23 cellular contexts compared by ENCODE assay signal in the genomic region with DNA sequence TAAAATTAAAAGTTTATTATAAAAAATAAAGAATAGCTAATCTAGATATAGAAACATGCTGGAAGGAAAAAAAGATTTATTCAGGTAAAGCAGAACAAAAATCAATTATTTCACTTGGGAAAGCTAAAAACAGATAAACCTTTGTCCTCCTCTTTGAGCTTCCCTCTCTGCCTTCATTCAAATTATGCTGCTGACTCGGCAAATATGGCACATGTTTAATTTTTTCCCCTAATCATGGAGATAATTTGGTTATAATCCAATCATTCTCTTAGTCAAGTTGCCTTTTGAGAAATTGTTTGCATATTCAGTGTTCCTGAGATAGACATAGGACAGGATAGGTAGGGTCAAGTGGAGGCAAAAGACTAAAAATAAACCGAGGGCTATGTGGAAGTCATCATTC.
A peak's percentile ranks its signal among the peaks of the same experiment; 100 is the strongest.
DNase-seq lines count a peak whose midpoint lies in the region; ATAC-seq, FAIRE-seq and TF ChIP-seq lines count a peak whose summit lies in the region.
"Had no signal": no experiment of that assay in that cellular context is flagged by ENCODE, and none has a peak within 500 bp of the region (broad histone marks: within the 10 kb centered on the region; RNA-seq: fewer than 3 reads in every experiment).

No MANE protein-coding gene starts in this region.

- H4K20me1 ChIP-seq in H1 (replicated peaks in 1 of 2; ENCODE audit: control insufficient read depth in 1 of 2, insufficient read depth in 2 of 2, low read length in 2 of 2): no peaks in the 10 kb centered on the region
- H4K20me1 ChIP-seq: BLaER1 had no signal

- no peak overlapping the region for H2BK15ac ChIP-seq in H1 (ENCODE audit: low read length)

- H3K4me2 ChIP-seq in A549 (no peak overlapping the region), H1 (ENCODE audit: insufficient read depth in 1 of 2, low read depth in 2 of 2, low read length in 2 of 2) (no peak overlapping the region)
- H3K4me2 ChIP-seq: BLaER1 had no signal

- no peaks in the 10 kb centered on the region for H3K23me2 ChIP-seq in H1 (ENCODE audit: low read depth, low read length)

- no peak overlapping the region for H2BK20ac ChIP-seq in H1 (ENCODE audit: low read length)

- H2BK12ac ChIP-seq in H1 (ENCODE audit: low read depth, low read length): no peak overlapping the region

- H3K14ac ChIP-seq in H1 (ENCODE audit: insufficient read length): no peak overlapping the region

- CTCF ChIA-PET in A549 (lab: Yijun Ruan, JAX): interaction anchor here (1.3 kb wide), 1 partner anchor 9 kb away, joined by 3 read pairs; no protein-coding TSS in a partner anchor
- CTCF ChIA-PET in H1 (lab: Charles Lee; ENCODE audit: partially characterized antibody): no interaction called here
- CTCF ChIA-PET in MCF 10A (lab: Yijun Ruan, JAX): interaction anchor here (0.6 kb wide), 1 partner anchor 627 kb away, joined by 3 read pairs; no protein-coding TSS in a partner anchor

- H3K27me3 Mint-ChIP-seq in MCF 10A (ENCODE audit: insufficient read depth, unreplicated experiment): no peaks in the 10 kb centered on the region
- H3K27me3 Mint-ChIP-seq: B cell; CD4-positive, alpha-beta T cell; CD8-positive, alpha-beta memory T cell had no signal

- no peak overlapping the region for H4K5ac ChIP-seq in H1 (ENCODE audit: insufficient read length, low read depth, low read length)

- DNase-seq in A549 (ENCODE audit: low read depth in 1 of 2, low spot score in 1 of 2) (no peak), H54 (ENCODE audit: insufficient read length, low spot score) (no peak), NCI-H1048 (lab: John Stamatoyannopoulos, UW) (peak; percentile 10), H1 (ENCODE audit: low read depth in 1 of 2, low spot score in 2 of 2) (no peak), MCF 10A (ENCODE audit: unreplicated experiment) (no peak), heart left ventricle (no peak)
- no peak for DNase-seq in activated T-cell treated with anti-CD3 and anti-CD28 coated beads, Interleukin-2, amount 50 U/mL, for 48 hours
- DNase-seq in activated effector memory CD4-positive, alpha-beta T cell treated with anti-CD3 and anti-CD28 coated beads, Interleukin-2, amount 50 U/mL, for 16 hours: no peak
- DNase-seq: CD4-positive, alpha-beta T cell; CD8-positive, alpha-beta memory T cell; DMS 273 treated with DMSO at 0.1 percent for 48 hours; DMS53; DMS79 treated with DMSO at 0.1 percent for 48 hours; GF-D8; GOT3; H9 had no signal

- no TSS peak for BruUV-seq in MCF 10A (replicated peaks; lab: Mats Ljungman, UMichigan)

- H2BK5ac ChIP-seq in H1 (ENCODE audit: low read depth, low read length): no peak overlapping the region

- H3K56ac ChIP-seq in H1 (replicated peaks; ENCODE audit: insufficient read length, low read depth, low read length): no peak overlapping the region

- H3K4me3 Mint-ChIP-seq in MCF 10A (ENCODE audit: unreplicated experiment): no peak overlapping the region
- H3K4me3 Mint-ChIP-seq: B cell; CD4-positive, alpha-beta T cell; CD8-positive, alpha-beta memory T cell; H9 had no signal

- H3K9me3 ChIP-seq in A549 (no peaks in the 10 kb centered on the region), H1 (ENCODE audit: insufficient read depth in 2 of 2, low read depth in 1 of 2, low read length in 1 of 2) (peaks cover 3 to 5% of the 10 kb centered on the region in 2 experiments; a peak in 3 of 4 replicates), heart left ventricle (no peaks in the 10 kb centered on the region)
- H3K9me3 ChIP-seq: BLaER1 had no signal

- H3K23ac ChIP-seq in H1 (ENCODE audit: insufficient read length): no peak overlapping the region

- H3K4me1 ChIP-seq in A549: no peaks in the 10 kb centered on the region
- H3K4me1 ChIP-seq in H1 (replicated peaks in 1 of 4; ENCODE audit: control insufficient read depth in 3 of 4, insufficient read depth in 4 of 4, low read length in 3 of 4): no peaks in the 10 kb centered on the region
- no peaks in the 10 kb centered on the region for H3K4me1 ChIP-seq in heart left ventricle
- H3K4me1 ChIP-seq: BLaER1 had no signal

- H3K9ac ChIP-seq in H1 (replicated peaks in 1 of 4; ENCODE audit: extremely low read depth in 1 of 4, low read depth in 3 of 4, low read length in 3 of 4): no peak overlapping the region
- H3K9ac ChIP-seq: BLaER1 had no signal

- TF ChIP-seq POLR2A in A549 (IDR thresholded peaks at IDR 0.05; ENCODE audit: low read length) (no peak), H54 (IDR thresholded peaks at IDR 0.05; ENCODE audit: low read depth, low read length) (no peak), H1 (IDR thresholded peaks at IDR 0.05; ENCODE audit: control extremely low read depth in 1 of 2, low read depth in 2 of 2, low read length in 2 of 2) (no peak), heart left ventricle (IDR thresholded peaks at IDR 0.05) (no peak)

- H3K18ac ChIP-seq in H1 (ENCODE audit: extremely low read depth, low read length): no peak overlapping the region

- TF ChIP-seq CTCF in A549 (IDR thresholded peaks at IDR 0.05) (no peak), H1 (IDR thresholded peaks at IDR 0.05; ENCODE audit: control extremely low read depth in 1 of 3, insufficient read depth in 1 of 3, low read depth in 1 of 3, low read length in 3 of 3) (no peak), MCF 10A (IDR thresholded peaks at IDR 0.05; ENCODE audit: unreplicated experiment) (no peak), heart left ventricle (IDR thresholded peaks at IDR 0.05) (no peak)

- H3K79me1 ChIP-seq in H1 (ENCODE audit: low read depth, low read length): no peaks in the 10 kb centered on the region

- H3K36me3 ChIP-seq in H1 (ENCODE audit: control insufficient read depth in 2 of 4, insufficient read depth in 4 of 4, low read length in 3 of 4) (no peaks in the 10 kb centered on the region), heart left ventricle (no peaks in the 10 kb centered on the region)
- H3K36me3 ChIP-seq: BLaER1 had no signal

- no peak overlapping the region for H4K8ac ChIP-seq in H1 (ENCODE audit: extremely low read depth, insufficient read depth, low read length)

- ATAC-seq in A549: no peak
- no peak for ATAC-seq in heart left ventricle
- ATAC-seq: HCT116 had no signal

- 38% methylated on average over 2 of the region's 2 CpGs for WGBS in A549 (ENCODE audit: missing lambda C conversion rate)
- WGBS in H1 (ENCODE audit: extremely low coverage in 1 of 2, insufficient coverage in 1 of 2, insufficient read length in 1 of 2, insufficient replicate concordance in 2 of 2, low coverage in 1 of 2, low lambda C conversion rate in 2 of 2, missing lambda C conversion rate in 1 of 2), 2 experiments: 86% methylated on average over 2 of the region's 2 CpGs; no CpG with 5 or more reads in 1 of the 2 experiments
- 59 to 61% (median 60%) methylated on average over 2 of the region's 2 CpGs for WGBS in heart left ventricle, 4 donors

- FAIRE-seq in A549 (lab: Jason Lieb, UNC) (no peak), H54 (lab: Jason Lieb, UNC) (peak; percentile 77), H1 (lab: Jason Lieb, UNC) (no peak)
- FAIRE-seq: D721Med, GM12891, GM18507 had no signal

- TF ChIP-seq EP300 in A549 (IDR thresholded peaks at IDR 0.05): no peak
- TF ChIP-seq EP300 in H1 (IDR thresholded peaks at IDR 0.05; ENCODE audit: borderline replicate concordance in 1 of 2, low read depth in 2 of 2, low read length in 2 of 2): no peak

- H3K9me3 Mint-ChIP-seq in MCF 10A (ENCODE audit: unreplicated experiment): no peaks in the 10 kb centered on the region
- H3K9me3 Mint-ChIP-seq: CD4-positive, alpha-beta T cell had no signal

- H3K36me3 Mint-ChIP-seq in MCF 10A (ENCODE audit: insufficient read depth, unreplicated experiment): no peaks in the 10 kb centered on the region
- H3K36me3 Mint-ChIP-seq: CD8-positive, alpha-beta memory T cell had no signal

- H2AFZ ChIP-seq in H1 (ENCODE audit: low read length): no peak overlapping the region

- H3K27ac ChIP-seq in A549: no peak overlapping the region
- no peak overlapping the region for H3K27ac ChIP-seq in H1 (ENCODE audit: low read depth, low read length)
- H3K27ac ChIP-seq in heart left ventricle: no peak overlapping the region
- H3K27ac ChIP-seq: BLaER1, C4-2B had no signal

- H3K4me1 Mint-ChIP-seq in MCF 10A (ENCODE audit: insufficient read depth, unreplicated experiment): peaks cover 18% of the 10 kb centered on the region
- H3K4me1 Mint-ChIP-seq: B cell; CD8-positive, alpha-beta memory T cell; H9 had no signal

- H2AK5ac ChIP-seq in H1 (ENCODE audit: low read depth, low read length): no peak overlapping the region

- TF ChIP-seq RAD21 in A549 (conservative IDR thresholded peaks at IDR 0.05 in 1 of 2, IDR thresholded peaks at IDR 0.05 in 1 of 2) (no peak), H1 (IDR thresholded peaks at IDR 0.05 in 1 of 2, conservative IDR thresholded peaks at IDR 0.05 in 1 of 2; ENCODE audit: low read depth in 2 of 2, low read length in 2 of 2) (no peak)

- no peak overlapping the region for H3K27ac Mint-ChIP-seq in MCF 10A (ENCODE audit: low read depth, unreplicated experiment)
- H3K27ac Mint-ChIP-seq: B cell; CD4-positive, alpha-beta T cell; CD8-positive, alpha-beta memory T cell; H9 had no signal

- POLR2A ChIA-PET in A549 (lab: Yijun Ruan, JAX) (no interaction called here), H1 (lab: Charles Lee; ENCODE audit: partially characterized antibody) (no interaction called here), MCF 10A (lab: Yijun Ruan, JAX) (interaction anchor here (1.0 kb wide), 1 partner anchor 16 kb away, joined by 4 read pairs; no protein-coding TSS in a partner anchor)

- no peak overlapping the region for H2BK120ac ChIP-seq in H1 (replicated peaks; ENCODE audit: low read depth, low read length)

- no peak overlapping the region for H4K91ac ChIP-seq in H1 (replicated peaks; ENCODE audit: insufficient read length, low read length)

- H3K4me3 ChIP-seq in A549 (no peak overlapping the region), H1 (ENCODE audit: extremely low read depth in 1 of 4, insufficient read depth in 2 of 4, low read depth in 3 of 4, low read length in 4 of 4) (no peak overlapping the region), heart left ventricle (no peak overlapping the region)
- H3K4me3 ChIP-seq: BLaER1 had no signal

- intact Hi-C loops in MCF 10A (cut with micrococcal nuclease) (no loop called here), heart left ventricle (cut with DNase I) (no loop called here)

- H3K4ac ChIP-seq in H1 (replicated peaks; ENCODE audit: insufficient read length, low read depth, low read length): no peak overlapping the region

- H3K79me2 ChIP-seq in H1 (ENCODE audit: control insufficient read depth in 1 of 2, insufficient read depth in 2 of 2, low read length in 2 of 2): no peaks in the 10 kb centered on the region

- H3K27me3 ChIP-seq in H1 (replicated peaks in 1 of 4; ENCODE audit: control insufficient read depth in 3 of 4, extremely low read depth in 1 of 4, insufficient read depth in 3 of 4, low read length in 3 of 4) (no peaks in the 10 kb centered on the region), heart left ventricle (no peaks in the 10 kb centered on the region)
- H3K27me3 ChIP-seq: BLaER1 had no signal

TF ChIP-seq in A549, 52 proteins besides CTCF, POLR2A, EP300 and RAD21:
- TF ChIP-seq NFE2L2 (conservative IDR thresholded peaks at IDR 0.05; ENCODE audit: low read length) (no peak), MAFK (IDR thresholded peaks at IDR 0.05; ENCODE audit: partially characterized antibody) (peak; percentile 90)
TF ChIP-seq in A549: peak in this region for 1.

TF ChIP-seq in H1, 55 proteins besides CTCF, POLR2A, EP300 and RAD21 (continues in another document):
- TF ChIP-seq MAFK (IDR thresholded peaks at IDR 0.05; ENCODE audit: low read depth, low read length): peak; percentile 88
- no peak for TF ChIP-seq SP2 (IDR thresholded peaks at IDR 0.05; ENCODE audit: low read length)
- no peak for TF ChIP-seq FOSL1 (IDR thresholded peaks at IDR 0.05; ENCODE audit: insufficient read depth, low read depth, low read length)
